ENCODE assay signal across 25 cellular contexts in genomic region chr3:181267312-181267711, GRCh38.
"Had no signal": no experiment of that assay in that cellular context is flagged by ENCODE, and none has a peak within 500 bp of the region (broad histone marks: within the 10 kb centered on the region; RNA-seq: fewer than 3 reads in every experiment).

No MANE protein-coding gene starts in this region.

- H3K27ac ChIP-seq: colonic mucosa, epithelial cell of prostate, esophagus squamous epithelium, gastrocnemius medialis, heart right ventricle, left lung, lower lobe of right lung had no signal

- H3K4me3 ChIP-seq: colonic mucosa, esophagus squamous epithelium, gastrocnemius medialis, heart right ventricle, left lung, lower lobe of right lung, mucosa of descending colon had no signal

- H3K4me1 ChIP-seq: colonic mucosa, esophagus squamous epithelium, gastrocnemius medialis, heart right ventricle, left lung, lower lobe of right lung had no signal

- H3K27me3 ChIP-seq: colonic mucosa, esophagus squamous epithelium, gastrocnemius medialis, left lung had no signal

- H3K36me3 Mint-ChIP-seq: mesothelial cell of epicardium, naive B cell had no signal

- DNase-seq: colonic mucosa; cortex of kidney; effector CD8-positive, alpha-beta T cell; effector memory CD8-positive, alpha-beta T cell; endodermal cell; erythroblast; esophagus squamous epithelium; foreskin fibroblast; foreskin melanocyte; gastrocnemius medialis; glutamatergic neuron; head of caudate nucleus; heart right ventricle; hippocampal formation; left cardiac atrium; left lung; left ventricle myocardium superior; lower lobe of right lung; mesenchymal stem cell; mucosa of descending colon; naive B cell had no signal

- H3K4me3 Mint-ChIP-seq: dendritic cell treated with granulocyte-macrophage colony-stimulating factor and Interleukin-4, amounts not matched to agents 40 ng/mL and 50 ng/mL, for 4 days; effector memory CD8-positive, alpha-beta T cell; endodermal cell; mesothelial cell of epicardium; naive B cell had no signal

- H3K4me1 Mint-ChIP-seq: endodermal cell, mesothelial cell of epicardium had no signal

- H3K9me3 ChIP-seq: colonic mucosa, esophagus squamous epithelium, gastrocnemius medialis, lower lobe of right lung, mucosa of descending colon had no signal

- H3K36me3 ChIP-seq: colonic mucosa, esophagus squamous epithelium, gastrocnemius medialis, heart right ventricle, left lung, lower lobe of right lung had no signal

- H3K9me3 Mint-ChIP-seq: dendritic cell treated with granulocyte-macrophage colony-stimulating factor and Interleukin-4, amounts not matched to agents 40 ng/mL and 50 ng/mL, for 4 days; endodermal cell; mesothelial cell of epicardium had no signal

- H3K27ac Mint-ChIP-seq: dendritic cell treated with granulocyte-macrophage colony-stimulating factor and Interleukin-4, amounts not matched to agents 40 ng/mL and 50 ng/mL, for 4 days; effector memory CD8-positive, alpha-beta T cell; endodermal cell; mesothelial cell of epicardium; naive B cell had no signal

- H3K27me3 Mint-ChIP-seq: dendritic cell treated with granulocyte-macrophage colony-stimulating factor and Interleukin-4, amounts not matched to agents 40 ng/mL and 50 ng/mL, for 4 days; effector memory CD8-positive, alpha-beta T cell had no signal

- ATAC-seq: effector memory CD8-positive, alpha-beta T cell; esophagus mucosa; gastrocnemius medialis; heart right ventricle; left cardiac atrium; left lung; left ventricle myocardium superior; lower lobe of right lung; mucosa of descending colon had no signal
